In the genomic region with DNA sequence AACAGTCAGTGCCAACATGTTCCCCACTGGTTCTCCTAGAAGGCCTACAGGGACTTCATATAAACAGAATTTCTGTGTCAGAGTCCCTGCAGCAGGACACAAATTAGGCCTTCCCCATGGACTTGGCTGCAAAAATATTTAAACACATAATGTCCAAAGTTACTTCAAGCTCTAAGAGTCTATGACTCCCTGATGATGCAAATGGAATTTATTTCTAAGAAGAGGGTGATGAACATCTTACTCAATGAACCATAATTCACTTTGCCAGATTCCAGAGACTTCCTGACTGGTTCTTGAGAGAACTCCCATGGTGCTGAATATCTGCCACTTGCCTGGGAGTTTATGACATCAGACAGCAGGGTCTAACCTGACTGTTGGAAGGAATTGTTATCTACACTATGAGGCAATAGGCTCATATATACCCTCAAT, we compare ENCODE assay signal across 19 cellular contexts. TPM values are rescaled to one million over a fixed set of nuclear protein-coding genes. Genes with fewer than 3 reads are reported as not detected.
DNase-seq lines count a peak whose midpoint lies in the region; ATAC-seq and TF ChIP-seq lines count a peak whose summit lies in the region.
"Had no signal": no experiment of that assay in that cellular context is flagged by ENCODE, and none has a peak within 500 bp of the region (broad histone marks: within the 10 kb centered on the region; RNA-seq: fewer than 3 reads in every experiment).

No MANE protein-coding gene starts in this region.

- peak; percentile 94 for DNase-seq in EH (ENCODE audit: low read depth)
- peak in 1 of 2 experiments; percentile 57 for DNase-seq in SJSA1 (ENCODE audit: low read depth in 1 of 2, low spot score in 2 of 2)
- peak; percentile 97 for DNase-seq in fibroblast of mammary gland (ENCODE audit: low read depth)
- no peak for DNase-seq in psoas muscle
- DNase-seq in activated naive CD8-positive, alpha-beta T cell treated with anti-CD3 and anti-CD28 coated beads for 36 hours: no peak
- DNase-seq in HuH-7.5 (ENCODE audit: low spot score): no peak
- DNase-seq in stimulated activated CD4-positive, alpha-beta T cell treated with anti-CD3 and anti-CD28 coated beads, Interleukin-1b, Interleukin-23, amount 100 ng/mL, for 48 hours: no peak
- DNase-seq in NCI-H146 (lab: John Stamatoyannopoulos, UW): no peak
- DNase-seq: activated CD8-positive, alpha-beta memory T cell treated with anti-CD3 and anti-CD28 coated beads, Interleukin-2, amount 50 U/mL, for 4 hours; activated naive CD4-positive, alpha-beta T cell treated with anti-CD3 and anti-CD28 coated beads, Interleukin-2, amount 50 U/mL, for 16 hours; DMS79 treated with DMSO at 0.1 percent for 48 hours; erythroblast; midbrain; NCI-H446; nucleus accumbens; SW 1271 had no signal

- peaks cover 14% of the 10 kb centered on the region for H3K27me3 Mint-ChIP-seq in activated naive CD8-positive, alpha-beta T cell treated with anti-CD3 and anti-CD28 coated beads for 36 hours

- H3K4me3 ChIP-seq in SJSA1 (no peak overlapping the region), fibroblast of mammary gland (ENCODE audit: control insufficient read depth, low read depth, low read length) (no peak overlapping the region), psoas muscle (no peak overlapping the region)
- H3K4me3 ChIP-seq: BLaER1, GM12878 had no signal

- no peaks in the 10 kb centered on the region for H3K36me3 Mint-ChIP-seq in activated naive CD8-positive, alpha-beta T cell treated with anti-CD3 and anti-CD28 coated beads for 36 hours
- H3K36me3 Mint-ChIP-seq: WTC11 had no signal

- H3K4me1 ChIP-seq in SJSA1 (replicated peaks) (peaks cover 30% of the 10 kb centered on the region), psoas muscle (peaks cover 4% of the 10 kb centered on the region)
- H3K4me1 ChIP-seq: BLaER1 had no signal

- H3K27ac Mint-ChIP-seq in activated naive CD8-positive, alpha-beta T cell treated with anti-CD3 and anti-CD28 coated beads for 36 hours: no peak overlapping the region
- H3K27ac Mint-ChIP-seq: WTC11 had no signal

- H3K4me3 Mint-ChIP-seq in activated naive CD8-positive, alpha-beta T cell treated with anti-CD3 and anti-CD28 coated beads for 36 hours: no peak overlapping the region
- H3K4me3 Mint-ChIP-seq: WTC11 had no signal

- H3K27ac ChIP-seq in SJSA1 (peak overlapping the region; percentile 19; the same call in 1 of the 2 replicates), psoas muscle (no peak overlapping the region)
- H3K27ac ChIP-seq: BLaER1 had no signal

- H3K4me1 Mint-ChIP-seq in activated naive CD8-positive, alpha-beta T cell treated with anti-CD3 and anti-CD28 coated beads for 36 hours: no peaks in the 10 kb centered on the region

- no peaks in the 10 kb centered on the region for H3K9me3 Mint-ChIP-seq in activated naive CD8-positive, alpha-beta T cell treated with anti-CD3 and anti-CD28 coated beads for 36 hours

- ATAC-seq in psoas muscle: peak in 3 of 4 donors; percentile 44 to 60 (median 46)
- ATAC-seq: GM12878, WTC11 had no signal

- no peaks in the 10 kb centered on the region; the same call in 1 of the 2 replicates for H3K9me3 ChIP-seq in SJSA1 (replicated peaks)
- H3K9me3 ChIP-seq in psoas muscle: no peaks in the 10 kb centered on the region
- H3K9me3 ChIP-seq: BLaER1 had no signal

- H3K27me3 ChIP-seq in SJSA1 (replicated peaks): no peaks in the 10 kb centered on the region
- no peaks in the 10 kb centered on the region for H3K27me3 ChIP-seq in psoas muscle (ENCODE audit: insufficient read depth in 3 of 3, low read length in 2 of 3)
- H3K27me3 ChIP-seq: BLaER1 had no signal

- intact Hi-C loops in psoas muscle (cut with DNase I): no loop called here

- TF ChIP-seq CTCF in fibroblast of mammary gland (conservative IDR thresholded peaks at IDR 0.05; ENCODE audit: control insufficient read depth, insufficient read depth, low read depth, low read length) (no peak), psoas muscle (IDR thresholded peaks at IDR 0.05) (no peak)

- no peaks in the 10 kb centered on the region for H3K36me3 ChIP-seq in SJSA1
- H3K36me3 ChIP-seq in psoas muscle (ENCODE audit: insufficient read depth in 1 of 2, low read depth in 1 of 2): no peaks in the 10 kb centered on the region
- H3K36me3 ChIP-seq: BLaER1 had no signal

RNA-seq across cellular contexts. Expression of a gene that starts 32.7 kb away (rescaled TPM):
- 2.8 and 4.4 TPM in 2 replicates for total RNA-seq in SJSA1 (2014; rRNA removed; shearing (Covaris generic))
- under 1 TPM in 3 of 4 donors, not detected in 1; 0.18 to 0.50 (median 0.30) TPM for total RNA-seq in psoas muscle
- 1 to 10 TPM in 1 of 3 donors, under 1 TPM in 2; 0.06 to 1.3 (median 0.13) TPM for polyA plus RNA-seq in psoas muscle
- not detected for total RNA-seq in activated naive CD8-positive, alpha-beta T cell treated with anti-CD3 and anti-CD28 coated beads for 36 hours
- total RNA-seq: GM12878 had no signal

Comparison
In these comparisons a context has a peak if more than half of its experiments do, and no peak if none do; other contexts are left out.
1. DNase-seq: peak in EH (single experiment) and fibroblast of mammary gland (single experiment); none in psoas muscle (0 of 2), activated naive CD8-positive, alpha-beta T cell treated with anti-CD3 and anti-CD28 coated beads for 36 hours (single experiment), HuH-7.5 (single experiment), stimulated activated CD4-positive, alpha-beta T cell treated with anti-CD3 and anti-CD28 coated beads, Interleukin-1b, Interleukin-23, amount 100 ng/mL, for 48 hours (single experiment) and NCI-H146 (single experiment).